Comparison of ENCODE assay signal across 23 cellular contexts in the genomic region with DNA sequence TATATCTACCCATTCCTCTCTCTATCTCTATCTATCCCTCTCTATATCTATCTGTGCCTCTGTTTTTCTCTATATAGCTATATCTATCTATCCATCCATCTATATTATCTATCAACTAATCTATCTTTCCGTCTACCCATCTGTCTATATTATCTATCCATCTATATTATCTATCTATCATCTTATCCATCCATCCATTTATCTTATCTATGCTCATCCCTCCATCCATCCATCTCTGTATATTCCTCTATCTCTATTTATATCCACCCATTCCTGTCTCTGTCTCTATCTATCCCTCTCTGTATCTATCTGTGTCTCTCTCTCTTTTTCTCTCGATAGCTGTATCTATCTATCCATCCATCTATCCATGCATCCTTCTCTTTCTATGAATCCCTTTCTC. TPM values are rescaled to one million over a fixed set of nuclear protein-coding genes. Genes with fewer than 3 reads are reported as not detected.
"Had no signal": no experiment of that assay in that cellular context is flagged by ENCODE, and none has a peak within 500 bp of the region (broad histone marks: within the 10 kb centered on the region; RNA-seq: fewer than 3 reads in every experiment).

No MANE protein-coding gene starts in this region.

- H3K4me1 ChIP-seq: psoas muscle, tibial artery had no signal

- H3K36me3 ChIP-seq: ovary had no signal

- H3K27me3 Mint-ChIP-seq: activated CD4-positive, alpha-beta memory T cell treated with anti-CD3 and anti-CD28 coated beads, Interleukin-2, amount 10 ng/mL, durations not matched to agents 7 days and 5 days; T-cell had no signal

- DNase-seq: activated CD4-positive, alpha-beta memory T cell treated with anti-CD3 and anti-CD28 coated beads, Interleukin-2, amount 10 ng/mL, durations not matched to agents 7 days and 5 days; activated CD4-positive, alpha-beta T cell treated with anti-CD3 and anti-CD28 coated beads for 48 hours; activated CD4-positive, CD25-positive, alpha-beta regulatory T cell; activated CD8-positive, alpha-beta memory T cell treated with anti-CD3 and anti-CD28 coated beads, Interleukin-2, amount 50 U/mL, for 4 hours; activated gamma-delta T cell treated with Interleukin-2 at 50 U/mL for 16 hours; aorta; brain microvascular endothelial cell; kidney; midbrain; ovary; psoas muscle; stimulated activated naive CD8-positive, alpha-beta T cell treated with anti-CD3 and anti-CD28 coated beads, Interleukin-15, Interleukin-2, amounts not matched to agents 100 U/mL and 50 U/mL, for 24 hours; substantia nigra; T-cell; T1000; tibial artery had no signal

- H3K27ac ChIP-seq: brain microvascular endothelial cell, coronary artery, ovary, psoas muscle, tibial artery had no signal

- H3K4me3 ChIP-seq: coronary artery, lung, ovary, psoas muscle, tibial artery had no signal

- H3K9me3 Mint-ChIP-seq: activated CD4-positive, alpha-beta memory T cell treated with anti-CD3 and anti-CD28 coated beads, Interleukin-2, amount 10 ng/mL, durations not matched to agents 7 days and 5 days; T-cell had no signal

- ATAC-seq: left lobe of liver; psoas muscle; right cardiac atrium; SK-N-SH treated with all-trans-retinoic acid at 6 μM for 48 hours; stimulated activated naive CD8-positive, alpha-beta T cell treated with anti-CD3 and anti-CD28 coated beads, Interleukin-15, Interleukin-2, amounts not matched to agents 100 U/mL and 50 U/mL, for 24 hours; T-cell had no signal

- H3K4me3 Mint-ChIP-seq: activated CD4-positive, alpha-beta memory T cell treated with anti-CD3 and anti-CD28 coated beads, Interleukin-2, amount 10 ng/mL, durations not matched to agents 7 days and 5 days; T-cell had no signal

- H3K9me3 ChIP-seq: ovary, psoas muscle, tibial artery had no signal

- H3K27me3 ChIP-seq: brain microvascular endothelial cell, ovary, tibial artery had no signal

RNA-seq across cellular contexts. Expression of a gene that starts 14.2 kb away (rescaled TPM):
- total RNA-seq: frontal cortex, skeletal muscle tissue had no signal
- polyA plus RNA-seq: aorta, ovary, right cardiac atrium had no signal
